10 cellular contexts compared by ENCODE assay signal in genomic region chr14:55339770-55340169, GRCh38.
DNase-seq lines count a peak whose midpoint lies in the region; ATAC-seq and TF ChIP-seq lines count a peak whose summit lies in the region.
"Had no signal": no experiment of that assay in that cellular context is flagged by ENCODE, and none has a peak within 500 bp of the region (broad histone marks: within the 10 kb centered on the region; RNA-seq: fewer than 3 reads in every experiment).

No MANE protein-coding gene starts in this region.

- dilution Hi-C loops in mammary epithelial cell (cut with HindIII; ENCODE audit: low sequenced_read_pairs): no loop called here

- H3K79me2 ChIP-seq in mammary epithelial cell (ENCODE audit: insufficient read depth, low read length): peaks cover 58% of the 10 kb centered on the region

- no peak overlapping the region for H3K27ac ChIP-seq in mammary epithelial cell (ENCODE audit: insufficient read depth, low read depth, low read length)
- H3K27ac ChIP-seq: thoracic aorta had no signal

- H3K4me3 ChIP-seq in mammary epithelial cell (replicated peaks in 1 of 3; ENCODE audit: insufficient read depth in 1 of 3, low read depth in 2 of 3, low read length in 3 of 3): no peak overlapping the region
- H3K4me3 ChIP-seq: thoracic aorta had no signal

- TF ChIP-seq CTCF in mammary epithelial cell (conservative IDR thresholded peaks at IDR 0.05 in 1 of 2, IDR thresholded peaks at IDR 0.05 in 1 of 2; ENCODE audit: extremely low read depth in 1 of 2, insufficient read depth in 1 of 2, low read depth in 1 of 2, low read length in 2 of 2): no peak

- no TSS peak for BruUV-seq in mammary epithelial cell (replicated peaks; lab: Mats Ljungman, UMichigan)

- ATAC-seq in GM19395 (IDR thresholded peaks at IDR 0.05; ENCODE audit: unreplicated experiment): peak; percentile 81
- peak; percentile 93 for ATAC-seq in HG03442 (IDR thresholded peaks at IDR 0.05; ENCODE audit: unreplicated experiment)
- ATAC-seq in GM19324 (IDR thresholded peaks at IDR 0.05; ENCODE audit: low FRiP score, unreplicated experiment): no peak
- ATAC-seq in HG03342 (IDR thresholded peaks at IDR 0.05; ENCODE audit: unreplicated experiment): no peak

- in situ Hi-C loops in mammary epithelial cell (cut with MboI; ENCODE audit: low sequenced_read_pairs in 2 of 2): no loop called here

- CTCF ChIA-PET in mammary epithelial cell (lab: Charles Lee; ENCODE audit: low non-redundant PET): no interaction called here

- no peaks in the 10 kb centered on the region for H4K20me1 ChIP-seq in mammary epithelial cell (ENCODE audit: insufficient read depth, low read length)

- WGBS in mammary epithelial cell (ENCODE audit: low coverage, missing lambda C conversion rate): 25% methylated on average over 2 of the region's 2 CpGs

- H2AFZ ChIP-seq in mammary epithelial cell (ENCODE audit: low read depth, low read length): no peak overlapping the region

- H3K4me1 ChIP-seq in mammary epithelial cell (ENCODE audit: insufficient read depth, low read length): peaks cover 18% of the 10 kb centered on the region

- no peak overlapping the region for H3K9ac ChIP-seq in mammary epithelial cell (ENCODE audit: insufficient read depth, low read length)

- DNase-seq in GF-D8 (lab: John Stamatoyannopoulos, UW) (peak; percentile 34), mammary epithelial cell (peak; percentile 82), cardiac septum (ENCODE audit: low spot score) (no peak), HT-29 (ENCODE audit: low spot score) (no peak)
- DNase-seq: DND-41 had no signal

- no peaks in the 10 kb centered on the region for H3K9me3 ChIP-seq in mammary epithelial cell (replicated peaks; ENCODE audit: insufficient read depth, low read length)
- H3K9me3 ChIP-seq: thoracic aorta had no signal

- no peaks in the 10 kb centered on the region for H3K36me3 ChIP-seq in mammary epithelial cell (ENCODE audit: insufficient read depth, low read length)
- H3K36me3 ChIP-seq: thoracic aorta had no signal

- intact Hi-C loops in mammary epithelial cell (cut with micrococcal nuclease): no loop called here
- intact Hi-C loops in cardiac septum (cut with DNase I): no loop called here

- no peak overlapping the region for H3K4me2 ChIP-seq in mammary epithelial cell (ENCODE audit: insufficient read depth, low read depth, low read length)

- H3K27me3 ChIP-seq in mammary epithelial cell (ENCODE audit: insufficient read depth, low read length): no peaks in the 10 kb centered on the region

Comparison
In these comparisons a context has a peak if more than half of its experiments do, and no peak if none do; other contexts are left out.
1. DNase-seq: peak in GF-D8 (single experiment) and mammary epithelial cell (single experiment); none in cardiac septum (single experiment) and HT-29 (single experiment).
2. ATAC-seq: peak in GM19395 (single experiment) and HG03442 (single experiment); none in GM19324 (single experiment) and HG03342 (single experiment).